ENCODE assay signal across 2 cellular contexts in the genomic region with DNA sequence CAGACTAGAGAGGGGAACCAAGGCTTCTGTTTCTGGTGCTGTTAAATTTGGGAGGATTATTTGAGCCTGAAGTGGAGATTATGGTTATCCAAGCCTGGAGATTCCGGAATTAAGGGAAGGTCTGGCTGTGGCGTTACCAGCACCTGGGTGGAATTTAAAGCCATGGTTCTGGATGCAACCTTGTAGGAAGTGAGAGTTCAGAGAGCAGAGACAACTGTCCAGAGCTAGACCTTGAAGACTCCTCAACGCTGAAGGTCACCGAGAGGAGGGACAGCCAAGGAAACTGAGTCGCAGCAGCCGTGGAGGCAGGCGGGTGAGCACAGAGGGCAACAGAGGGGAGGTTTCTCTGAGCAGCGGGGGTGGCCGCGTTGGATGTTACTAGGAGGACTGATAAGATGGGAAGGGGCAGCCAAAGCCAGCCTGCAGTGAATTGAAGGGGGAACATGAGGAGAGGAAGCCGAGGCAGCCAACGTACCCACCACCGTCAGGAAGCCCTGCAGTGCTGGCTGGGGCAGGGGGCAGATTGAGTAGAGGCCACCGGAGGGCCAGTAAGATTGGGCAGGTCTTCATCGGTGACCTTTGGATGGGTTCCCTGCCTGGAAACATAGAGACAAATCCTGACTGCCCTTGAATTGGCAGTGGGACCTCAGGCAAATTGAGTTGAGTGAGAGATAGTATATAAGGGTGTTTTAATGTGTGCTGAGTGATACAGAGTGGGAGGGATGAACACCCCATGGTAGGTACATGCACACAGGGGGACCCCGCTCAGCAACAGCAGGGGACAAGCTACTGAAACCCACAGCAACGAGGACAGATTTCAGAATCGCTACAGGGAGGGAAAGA.
TF ChIP-seq lines count a peak whose summit lies in the region.

No MANE protein-coding gene starts in this region.

TF ChIP-seq in GM23338, 12 proteins besides CTCF, POLR2A, EP300 and RAD21 (continued from another document and continues in another):
- TF ChIP-seq, protein P1, sequence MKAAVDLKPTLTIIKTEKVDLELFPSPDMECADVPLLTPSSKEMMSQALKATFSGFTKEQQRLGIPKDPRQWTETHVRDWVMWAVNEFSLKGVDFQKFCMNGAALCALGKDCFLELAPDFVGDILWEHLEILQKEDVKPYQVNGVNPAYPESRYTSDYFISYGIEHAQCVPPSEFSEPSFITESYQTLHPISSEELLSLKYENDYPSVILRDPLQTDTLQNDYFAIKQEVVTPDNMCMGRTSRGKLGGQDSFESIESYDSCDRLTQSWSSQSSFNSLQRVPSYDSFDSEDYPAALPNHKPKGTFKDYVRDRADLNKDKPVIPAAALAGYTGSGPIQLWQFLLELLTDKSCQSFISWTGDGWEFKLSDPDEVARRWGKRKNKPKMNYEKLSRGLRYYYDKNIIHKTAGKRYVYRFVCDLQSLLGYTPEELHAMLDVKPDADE (IDR thresholded peaks at IDR 0.05), result no peak
- TF ChIP-seq, protein P2, sequence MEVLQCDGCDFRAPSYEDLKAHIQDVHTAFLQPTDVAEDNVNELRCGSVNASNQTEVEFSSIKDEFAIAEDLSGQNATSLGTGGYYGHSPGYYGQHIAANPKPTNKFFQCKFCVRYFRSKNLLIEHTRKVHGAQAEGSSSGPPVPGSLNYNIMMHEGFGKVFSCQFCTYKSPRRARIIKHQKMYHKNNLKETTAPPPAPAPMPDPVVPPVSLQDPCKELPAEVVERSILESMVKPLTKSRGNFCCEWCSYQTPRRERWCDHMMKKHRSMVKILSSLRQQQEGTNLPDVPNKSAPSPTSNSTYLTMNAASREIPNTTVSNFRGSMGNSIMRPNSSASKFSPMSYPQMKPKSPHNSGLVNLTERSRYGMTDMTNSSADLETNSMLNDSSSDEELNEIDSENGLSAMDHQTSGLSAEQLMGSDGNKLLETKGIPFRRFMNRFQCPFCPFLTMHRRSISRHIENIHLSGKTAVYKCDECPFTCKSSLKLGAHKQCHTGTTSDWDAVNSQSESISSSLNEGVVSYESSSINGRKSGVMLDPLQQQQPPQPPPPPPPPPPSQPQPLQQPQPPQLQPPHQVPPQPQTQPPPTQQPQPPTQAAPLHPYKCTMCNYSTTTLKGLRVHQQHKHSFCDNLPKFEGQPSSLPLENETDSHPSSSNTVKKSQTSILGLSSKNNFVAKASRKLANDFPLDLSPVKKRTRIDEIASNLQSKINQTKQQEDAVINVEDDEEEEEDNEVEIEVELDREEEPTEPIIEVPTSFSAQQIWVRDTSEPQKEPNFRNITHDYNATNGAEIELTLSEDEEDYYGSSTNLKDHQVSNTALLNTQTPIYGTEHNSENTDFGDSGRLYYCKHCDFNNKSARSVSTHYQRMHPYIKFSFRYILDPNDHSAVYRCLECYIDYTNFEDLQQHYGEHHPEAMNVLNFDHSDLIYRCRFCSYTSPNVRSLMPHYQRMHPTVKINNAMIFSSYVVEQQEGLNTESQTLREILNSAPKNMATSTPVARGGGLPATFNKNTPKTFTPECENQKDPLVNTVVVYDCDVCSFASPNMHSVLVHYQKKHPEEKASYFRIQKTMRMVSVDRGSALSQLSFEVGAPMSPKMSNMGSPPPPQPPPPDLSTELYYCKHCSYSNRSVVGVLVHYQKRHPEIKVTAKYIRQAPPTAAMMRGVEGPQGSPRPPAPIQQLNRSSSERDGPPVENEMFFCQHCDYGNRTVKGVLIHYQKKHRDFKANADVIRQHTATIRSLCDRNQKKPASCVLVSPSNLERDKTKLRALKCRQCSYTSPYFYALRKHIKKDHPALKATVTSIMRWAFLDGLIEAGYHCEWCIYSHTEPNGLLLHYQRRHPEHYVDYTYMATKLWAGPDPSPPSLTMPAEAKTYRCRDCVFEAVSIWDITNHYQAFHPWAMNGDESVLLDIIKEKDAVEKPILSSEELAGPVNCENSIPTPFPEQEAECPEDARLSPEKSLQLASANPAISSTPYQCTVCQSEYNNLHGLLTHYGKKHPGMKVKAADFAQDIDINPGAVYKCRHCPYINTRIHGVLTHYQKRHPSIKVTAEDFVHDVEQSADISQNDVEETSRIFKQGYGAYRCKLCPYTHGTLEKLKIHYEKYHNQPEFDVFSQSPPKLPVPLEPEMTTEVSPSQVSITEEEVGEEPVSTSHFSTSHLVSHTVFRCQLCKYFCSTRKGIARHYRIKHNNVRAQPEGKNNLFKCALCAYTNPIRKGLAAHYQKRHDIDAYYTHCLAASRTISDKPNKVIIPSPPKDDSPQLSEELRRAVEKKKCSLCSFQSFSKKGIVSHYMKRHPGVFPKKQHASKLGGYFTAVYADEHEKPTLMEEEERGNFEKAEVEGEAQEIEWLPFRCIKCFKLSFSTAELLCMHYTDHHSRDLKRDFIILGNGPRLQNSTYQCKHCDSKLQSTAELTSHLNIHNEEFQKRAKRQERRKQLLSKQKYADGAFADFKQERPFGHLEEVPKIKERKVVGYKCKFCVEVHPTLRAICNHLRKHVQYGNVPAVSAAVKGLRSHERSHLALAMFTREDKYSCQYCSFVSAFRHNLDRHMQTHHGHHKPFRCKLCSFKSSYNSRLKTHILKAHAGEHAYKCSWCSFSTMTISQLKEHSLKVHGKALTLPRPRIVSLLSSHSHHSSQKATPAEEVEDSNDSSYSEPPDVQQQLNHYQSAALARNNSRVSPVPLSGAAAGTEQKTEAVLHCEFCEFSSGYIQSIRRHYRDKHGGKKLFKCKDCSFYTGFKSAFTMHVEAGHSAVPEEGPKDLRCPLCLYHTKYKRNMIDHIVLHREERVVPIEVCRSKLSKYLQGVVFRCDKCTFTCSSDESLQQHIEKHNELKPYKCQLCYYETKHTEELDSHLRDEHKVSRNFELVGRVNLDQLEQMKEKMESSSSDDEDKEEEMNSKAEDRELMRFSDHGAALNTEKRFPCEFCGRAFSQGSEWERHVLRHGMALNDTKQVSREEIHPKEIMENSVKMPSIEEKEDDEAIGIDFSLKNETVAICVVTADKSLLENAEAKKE (CRISPR knock-in tag; IDR thresholded peaks at IDR 0.05), result no peak
- TF ChIP-seq JUNB (IDR thresholded peaks at IDR 0.05; ENCODE audit: unreplicated experiment), result no peak
- no peak for TF ChIP-seq POLR2AphosphoS5 (IDR thresholded peaks at IDR 0.05; ENCODE audit: low read depth)
- TF ChIP-seq ZNF331 (CRISPR knock-in tag; IDR thresholded peaks at IDR 0.05; ENCODE audit: low read depth), result no peak
- no peak for TF ChIP-seq EZH2phosphoT487 (IDR thresholded peaks at IDR 0.05; ENCODE audit: unreplicated experiment)
- no peak for TF ChIP-seq EZH2 (IDR thresholded peaks at IDR 0.05; ENCODE audit: low read depth, unreplicated experiment)
- TF ChIP-seq CREB1 (CRISPR knock-in tag; IDR thresholded peaks at IDR 0.05; ENCODE audit: low read depth), result no peak

TF ChIP-seq in HepG2, 621 proteins besides CTCF, POLR2A, EP300 and RAD21 (continued from another document and continues in another):
- TF ChIP-seq CSRNP2 (CRISPR knock-in tag; conservative IDR thresholded peaks at IDR 0.05; ENCODE audit: low read depth) (no peak), RNF219 (CRISPR knock-in tag; IDR thresholded peaks at IDR 0.05) (no peak), RBFOX2 (IDR thresholded peaks at IDR 0.05; ENCODE audit: low read depth, low read length) (no peak; the same call in 1 of the 2 replicates), TRIM22 (IDR thresholded peaks at IDR 0.05) (no peak), DNMT3B (CRISPR knock-in tag; conservative IDR thresholded peaks at IDR 0.05) (no peak), THYN1 (CRISPR knock-in tag; IDR thresholded peaks at IDR 0.05; ENCODE audit: borderline replicate concordance, low read depth) (no peak), MTF2 (CRISPR knock-in tag; IDR thresholded peaks at IDR 0.05; ENCODE audit: borderline replicate concordance) (no peak), ZNF749 (CRISPR knock-in tag; IDR thresholded peaks at IDR 0.05; ENCODE audit: borderline replicate concordance) (no peak), RBM22 (optimal IDR thresholded peaks at IDR 0.05; ENCODE audit: low read length) (no peak), TCF7 (IDR thresholded peaks at IDR 0.05; ENCODE audit: low read depth) (no peak), ELF3 (CRISPR knock-in tag; IDR thresholded peaks at IDR 0.05) (no peak; the same call in 1 of the 2 replicates), SRY (CRISPR knock-in tag; IDR thresholded peaks at IDR 0.05) (peak; percentile 19; the same call in 1 of the 2 replicates), ATF7-NPFF (CRISPR knock-in tag; IDR thresholded peaks at IDR 0.05; ENCODE audit: low read depth) (peak; percentile 45; the same call in 1 of the 2 replicates), GABPA (IDR thresholded peaks at IDR 0.05; ENCODE audit: low read depth, low read length) (no peak), GABPA (CRISPR knock-in tag; IDR thresholded peaks at IDR 0.05; ENCODE audit: low read depth) (no peak), ZNF737 (CRISPR knock-in tag; IDR thresholded peaks at IDR 0.05; ENCODE audit: borderline replicate concordance) (no peak), MLX (CRISPR knock-in tag; IDR thresholded peaks at IDR 0.05) (no peak), HDAC2 (CRISPR knock-in tag; IDR thresholded peaks at IDR 0.05) (no peak), SMAD3 (CRISPR knock-in tag; IDR thresholded peaks at IDR 0.05) (no peak), ATRX (CRISPR knock-in tag; IDR thresholded peaks at IDR 0.05; ENCODE audit: borderline replicate concordance) (no peak), ZNF570 (CRISPR knock-in tag; IDR thresholded peaks at IDR 0.05; ENCODE audit: borderline replicate concordance) (no peak), ZNF205 (CRISPR knock-in tag; IDR thresholded peaks at IDR 0.05) (no peak; the same call in 1 of the 2 replicates), AKAP8 (CRISPR knock-in tag; IDR thresholded peaks at IDR 0.05) (no peak), ZNF652 (CRISPR knock-in tag; IDR thresholded peaks at IDR 0.05; ENCODE audit: borderline replicate concordance, low read depth) (no peak; the same call in 1 of the 2 replicates), SP140L (CRISPR knock-in tag; IDR thresholded peaks at IDR 0.05; ENCODE audit: borderline replicate concordance) (no peak), MED1 (CRISPR knock-in tag; IDR thresholded peaks at IDR 0.05) (0 out of 2 replicates have a peak, but pooled peaks have one; percentile 41), SRSF9 (IDR thresholded peaks at IDR 0.05; ENCODE audit: borderline replicate concordance, insufficient read depth, low read depth, low read length, poor library complexity, severe bottlenecking) (no peak), ZMAT3 (CRISPR knock-in tag; conservative IDR thresholded peaks at IDR 0.05) (peak; percentile 19; the same call in 1 of the 2 replicates), ZNF781 (CRISPR knock-in tag; IDR thresholded peaks at IDR 0.05; ENCODE audit: borderline replicate concordance, not compliant biosample characterization) (peak; percentile 47), ZNF34 (CRISPR knock-in tag; IDR thresholded peaks at IDR 0.05; ENCODE audit: borderline replicate concordance) (0 out of 2 replicates have a peak, but pooled peaks have one; percentile 59), ZNF282 (IDR thresholded peaks at IDR 0.05; ENCODE audit: partially characterized antibody) (no peak), ZNF180 (CRISPR knock-in tag; IDR thresholded peaks at IDR 0.05; ENCODE audit: borderline replicate concordance, low read depth) (no peak), CHCHD3 (CRISPR knock-in tag; IDR thresholded peaks at IDR 0.05) (no peak), HNRNPH1 (optimal IDR thresholded peaks at IDR 0.05; ENCODE audit: low read depth, low read length) (no peak)
- TF ChIP-seq, protein P3, sequence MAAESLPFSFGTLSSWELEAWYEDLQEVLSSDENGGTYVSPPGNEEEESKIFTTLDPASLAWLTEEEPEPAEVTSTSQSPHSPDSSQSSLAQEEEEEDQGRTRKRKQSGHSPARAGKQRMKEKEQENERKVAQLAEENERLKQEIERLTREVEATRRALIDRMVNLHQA (CRISPR knock-in tag; IDR thresholded peaks at IDR 0.05), result no peak
